Comparison of ENCODE assay signal across 11 cellular contexts in genomic region chr1:78101514-78101913, GRCh38. TPM values are rescaled to one million over a fixed set of nuclear protein-coding genes. Genes with fewer than 3 reads are reported as not detected.
DNase-seq lines count a peak whose midpoint lies in the region; TF ChIP-seq lines count a peak whose summit lies in the region.
"Had no signal": no experiment of that assay in that cellular context is flagged by ENCODE, and none has a peak within 500 bp of the region (broad histone marks: within the 10 kb centered on the region; RNA-seq: fewer than 3 reads in every experiment).

No MANE protein-coding gene starts in this region.

- intact Hi-C loops in Calu3 (cut with micrococcal nuclease; ENCODE audit: unreplicated experiment) = no loop called here

- H3K27ac Mint-ChIP-seq in Calu3 (ENCODE audit: unreplicated experiment) = no peak overlapping the region
- no peak overlapping the region for H3K27ac Mint-ChIP-seq in immature natural killer cell
- H3K27ac Mint-ChIP-seq: activated CD4-positive, alpha-beta T cell treated with anti-CD3 and anti-CD28 coated beads, Interleukin-2, amount 10 ng/mL, durations not matched to agents 7 days and 5 days had no signal

- H3K27ac ChIP-seq in osteoblast (ENCODE audit: low read depth, low read length) = peak overlapping the region; percentile 96

- no peaks in the 10 kb centered on the region for H3K9me3 ChIP-seq in osteoblast (ENCODE audit: low read depth, low read length)

- H3K36me3 Mint-ChIP-seq in Calu3 (ENCODE audit: insufficient read depth, unreplicated experiment) (no peaks in the 10 kb centered on the region), immature natural killer cell (peaks cover 0 to 3% (median 0%) of the 10 kb centered on the region in 3 donors)

- CTCF ChIA-PET in Calu3 (lab: Charles Lee) = no interaction called here

- no peaks in the 10 kb centered on the region for H3K9me3 Mint-ChIP-seq in Calu3 (ENCODE audit: low read depth, unreplicated experiment)
- H3K9me3 Mint-ChIP-seq in immature natural killer cell = peaks cover 0 to 7% (median 0%) of the 10 kb centered on the region in 6 donors
- H3K9me3 Mint-ChIP-seq: activated CD4-positive, alpha-beta T cell treated with anti-CD3 and anti-CD28 coated beads, Interleukin-2, amount 10 ng/mL, durations not matched to agents 7 days and 5 days had no signal

- DNase-seq in Calu3 (peak; percentile 9), RPMI7951 (ENCODE audit: low read depth) (peak; percentile 98), fibroblast of the aortic adventitia (ENCODE audit: low read depth) (peak; percentile 99), osteoblast (ENCODE audit: insufficient read length, low spot score, missing footprints) (peak; percentile 80), pons (ENCODE audit: low spot score) (no peak), immature natural killer cell (no peak), H7 (no peak), AML-193 (lab: John Stamatoyannopoulos, UW) (no peak)
- DNase-seq: activated CD4-positive, alpha-beta T cell treated with anti-CD3 and anti-CD28 coated beads, Interleukin-2, amount 10 ng/mL, durations not matched to agents 7 days and 5 days; DND-41; NCI-H69 had no signal

- H3K4me1 Mint-ChIP-seq in Calu3 (ENCODE audit: low read depth, unreplicated experiment) (no peaks in the 10 kb centered on the region), immature natural killer cell (no peaks in the 10 kb centered on the region)
- H3K4me1 Mint-ChIP-seq: activated CD4-positive, alpha-beta T cell treated with anti-CD3 and anti-CD28 coated beads, Interleukin-2, amount 10 ng/mL, durations not matched to agents 7 days and 5 days had no signal

- no TSS peak for BruUV-seq in Calu3 (replicated peaks; lab: Mats Ljungman, UMichigan)

- TF ChIP-seq CTCF in Calu3 (IDR thresholded peaks at IDR 0.05; ENCODE audit: unreplicated experiment) (no peak), fibroblast of the aortic adventitia (IDR thresholded peaks at IDR 0.05; ENCODE audit: insufficient read depth, low read length) (no peak), osteoblast (IDR thresholded peaks at IDR 0.05; ENCODE audit: extremely low read depth, low read depth, low read length) (no peak)

- H3K36me3 ChIP-seq in osteoblast (ENCODE audit: insufficient read depth, low read length) = no peaks in the 10 kb centered on the region
- no peaks in the 10 kb centered on the region for H3K36me3 ChIP-seq in H7 (replicated peaks; ENCODE audit: control insufficient read depth, insufficient read depth, low read length)

- H3K27me3 Mint-ChIP-seq in Calu3 (ENCODE audit: unreplicated experiment) = no peaks in the 10 kb centered on the region
- peaks cover 0 to 6% (median 1%) of the 10 kb centered on the region in 3 donors for H3K27me3 Mint-ChIP-seq in immature natural killer cell (ENCODE audit: low read depth in 3 of 3)

- H3K4me3 ChIP-seq in fibroblast of the aortic adventitia (ENCODE audit: low read depth, low read length) (no peak overlapping the region), osteoblast (ENCODE audit: insufficient read depth, low read length) (peak overlapping the region; percentile 15), H7 (ENCODE audit: insufficient read depth, low read depth, low read length) (no peak overlapping the region)

- no peaks in the 10 kb centered on the region for H3K79me2 ChIP-seq in osteoblast (ENCODE audit: insufficient read depth, low read length)

- H2AFZ ChIP-seq in osteoblast (ENCODE audit: low read length) = no peak overlapping the region

- no peaks in the 10 kb centered on the region for H4K20me1 ChIP-seq in osteoblast (ENCODE audit: insufficient read depth, low read length)

- peaks cover 51% of the 10 kb centered on the region for H3K4me1 ChIP-seq in osteoblast (ENCODE audit: insufficient read depth, low read length)

- H3K4me3 Mint-ChIP-seq in Calu3 (ENCODE audit: low read depth, unreplicated experiment) (no peak overlapping the region), immature natural killer cell (no peak overlapping the region)
- H3K4me3 Mint-ChIP-seq: activated CD4-positive, alpha-beta T cell treated with anti-CD3 and anti-CD28 coated beads, Interleukin-2, amount 10 ng/mL, durations not matched to agents 7 days and 5 days had no signal

- peak overlapping the region; percentile 53 for H3K4me2 ChIP-seq in osteoblast (ENCODE audit: insufficient read depth, low read length)

- H3K27me3 ChIP-seq in osteoblast (ENCODE audit: insufficient read depth, low read length) = no peaks in the 10 kb centered on the region
- H3K27me3 ChIP-seq in H7 (ENCODE audit: control insufficient read depth, insufficient read depth, low read length) = no peaks in the 10 kb centered on the region

RNA-seq across cellular contexts. Expression of gene GIPC2, which starts 55.7 kb away (rescaled TPM):
- total RNA-seq in Calu3 (2022) = 2.1 and 2.8 TPM in 2 replicates
- total RNA-seq in RPMI7951 (2014; rRNA removed; shearing (Covaris generic)) = under 0.01 and 0.10 TPM in 2 replicates
- total RNA-seq in fibroblast of the aortic adventitia (ENCODE audit: low replicate concordance) = 0.63 and 0.74 TPM in 2 replicates
- 0.29 and 0.36 TPM in 2 replicates for total RNA-seq in osteoblast
- polyA plus RNA-seq in immature natural killer cell = under 1 TPM in 1 of 3 donors, not detected in 2; 0.12 TPM
- 0.07 and 0.26 TPM in 2 replicates for total RNA-seq in H7 (2014; rRNA removed; shearing (Covaris generic))

Comparison
In these comparisons a context has a peak if more than half of its experiments do, and no peak if none do; other contexts are left out.
1. DNase-seq: peak in Calu3 (single experiment), RPMI7951 (single experiment), fibroblast of the aortic adventitia (single experiment) and osteoblast (single experiment); none in pons (single experiment), immature natural killer cell (0 of 3), H7 (single experiment) and AML-193 (0 of 2).